17 cellular contexts compared by ENCODE assay signal in genomic region chr7:159015894-159016410, GRCh38.
DNase-seq lines count a peak whose midpoint lies in the region; ATAC-seq and TF ChIP-seq lines count a peak whose summit lies in the region.
"Had no signal": no experiment of that assay in that cellular context is flagged by ENCODE, and none has a peak within 500 bp of the region (broad histone marks: within the 10 kb centered on the region; RNA-seq: fewer than 3 reads in every experiment).

No MANE protein-coding gene starts in this region.

- TF ChIP-seq CTCF in PC-3 (conservative IDR thresholded peaks at IDR 0.05; ENCODE audit: low read depth, low read length): no peak
- TF ChIP-seq CTCF in esophagus squamous epithelium (IDR thresholded peaks at IDR 0.05): no peak
- no peak for TF ChIP-seq CTCF in parathyroid adenoma (IDR thresholded peaks at IDR 0.05)
- no peak for TF ChIP-seq CTCF in upper lobe of right lung (IDR thresholded peaks at IDR 0.05)
- TF ChIP-seq CTCF in GM20000 (IDR thresholded peaks at IDR 0.05; ENCODE audit: extremely low read depth, missing control alignments): no peak

- H3K27ac ChIP-seq in PC-3 (ENCODE audit: low read length): peak overlapping the region; percentile 79
- peak overlapping the region in 3 of 4 donors; percentile 41 to 85 (median 70) for H3K27ac ChIP-seq in esophagus squamous epithelium
- H3K27ac ChIP-seq in parathyroid adenoma: no peak overlapping the region
- no peak overlapping the region for H3K27ac ChIP-seq in upper lobe of right lung
- H3K27ac ChIP-seq: SJCRH30 had no signal

- no peak for ATAC-seq in PC-3
- ATAC-seq in upper lobe of right lung: no peak
- no peak for ATAC-seq in GM19463 (IDR thresholded peaks at IDR 0.05; ENCODE audit: unreplicated experiment)

- 70 to 73% methylated on average over 7 to 8 of the region's 10 CpGs for WGBS in esophagus squamous epithelium, 2 donors

- H3K4me3 ChIP-seq in PC-3 (ENCODE audit: low read length) (no peak overlapping the region), esophagus squamous epithelium (no peak overlapping the region), parathyroid adenoma (ENCODE audit: low read depth, low read length) (no peak overlapping the region), upper lobe of right lung (no peak overlapping the region)
- H3K4me3 ChIP-seq: SJCRH30, skin epidermis had no signal

- H3K9ac ChIP-seq in PC-3 (ENCODE audit: low read length): peak overlapping the region; percentile 53
- no peak overlapping the region for H3K9ac ChIP-seq in parathyroid adenoma

- CTCF ChIA-PET in PC-3 (lab: Charles Lee): interaction anchor here (0.5 kb wide), 1 partner anchor 39 kb away, joined by 5 read pairs; no protein-coding TSS in a partner anchor

- H3K4me2 ChIP-seq in PC-3 (ENCODE audit: low read length): no peak overlapping the region
- H3K4me2 ChIP-seq in parathyroid adenoma (ENCODE audit: low read length): no peak overlapping the region

- no peaks in the 10 kb centered on the region for H3F3A ChIP-seq in PC-3 (ENCODE audit: low read length, unreplicated experiment)

- DNase-seq in PC-3 (no peak), esophagus squamous epithelium (lab: John Stamatoyannopoulos, UW) (no peak), upper lobe of right lung (peak; percentile 28), LoVo (ENCODE audit: low spot score) (no peak), GM20000 (ENCODE audit: low spot score) (no peak)
- DNase-seq: activated CD4-positive, alpha-beta T cell treated with anti-CD3 and anti-CD28 coated beads, Interleukin-2, amount 50 U/mL, for 4 hours; activated gamma-delta T cell treated with Interleukin-2 at 50 U/mL for 16 hours; AML-193; amniotic stem cell; HCEC 1CT; NCI-H1436; NCI-H526 treated with DMSO at 0.1 percent for 48 hours; stimulated activated CD4-positive, alpha-beta T cell treated with anti-CD3 and anti-CD28 coated beads, Interleukin-2, amount 100 ng/mL, for 48 hours had no signal

- H3K27me3 ChIP-seq in PC-3 (ENCODE audit: low read length) (no peaks in the 10 kb centered on the region), esophagus squamous epithelium (no peaks in the 10 kb centered on the region), parathyroid adenoma (ENCODE audit: control insufficient read depth, insufficient read depth, low read length) (no peaks in the 10 kb centered on the region), upper lobe of right lung (no peaks in the 10 kb centered on the region)
- H3K27me3 ChIP-seq: SJCRH30 had no signal

- H3K4me1 ChIP-seq in PC-3 (ENCODE audit: insufficient read depth, low read length) (peaks cover 34% of the 10 kb centered on the region), esophagus squamous epithelium (peaks cover 0 to 37% (median 16%) of the 10 kb centered on the region in 3 donors), parathyroid adenoma (peaks cover 3% of the 10 kb centered on the region), upper lobe of right lung (peaks cover 18% of the 10 kb centered on the region)

- intact Hi-C loops in PC-3 (cut with micrococcal nuclease) (no loop called here), esophagus squamous epithelium (cut with DNase I) (no loop called here), upper lobe of right lung (cut with DNase I) (no loop called here)

- POLR2A ChIA-PET in PC-3 (lab: Charles Lee; ENCODE audit: unreplicated experiment): no interaction called here

- no TSS peak for BruUV-seq in PC-3 (replicated peaks; lab: Mats Ljungman, UMichigan)

- H4K20me1 ChIP-seq in PC-3 (ENCODE audit: low read length): no peaks in the 10 kb centered on the region

- TF ChIP-seq POLR2A in esophagus squamous epithelium (IDR thresholded peaks at IDR 0.05): no peak

- H3K9me3 ChIP-seq in PC-3 (ENCODE audit: low read length) (no peaks in the 10 kb centered on the region), esophagus squamous epithelium (no peaks in the 10 kb centered on the region), parathyroid adenoma (ENCODE audit: control insufficient read depth, low read length) (no peaks in the 10 kb centered on the region), upper lobe of right lung (no peaks in the 10 kb centered on the region)
- H3K9me3 ChIP-seq: SJCRH30 had no signal

- H3K9me2 ChIP-seq in PC-3 (replicated peaks; ENCODE audit: low read length): no peaks in the 10 kb centered on the region

- H3K36me3 ChIP-seq in PC-3 (ENCODE audit: low read depth, low read length) (no peaks in the 10 kb centered on the region), esophagus squamous epithelium (no peaks in the 10 kb centered on the region), parathyroid adenoma (ENCODE audit: control insufficient read depth, insufficient read depth, low read length) (no peaks in the 10 kb centered on the region), upper lobe of right lung (no peaks in the 10 kb centered on the region)

- peak overlapping the region; percentile 42; the same call in 1 of the 2 replicates for H2AFZ ChIP-seq in PC-3 (ENCODE audit: low read length)
- peak overlapping the region; percentile 51 for H2AFZ ChIP-seq in parathyroid adenoma

- no peaks in the 10 kb centered on the region for H3K79me2 ChIP-seq in PC-3 (ENCODE audit: low read length)
- H3K79me2 ChIP-seq in parathyroid adenoma: no peaks in the 10 kb centered on the region

Comparison
In these comparisons a context has a peak if more than half of its experiments do, and no peak if none do; other contexts are left out.
1. H3K27ac ChIP-seq: peak in PC-3 (single experiment) and esophagus squamous epithelium (3 of 4); none in parathyroid adenoma (single experiment) and upper lobe of right lung (single experiment).